Comparison of ENCODE assay signal across 22 cellular contexts in genomic region chrX:96405842-96406241, GRCh38.
DNase-seq lines count a peak whose midpoint lies in the region; ATAC-seq, FAIRE-seq and TF ChIP-seq lines count a peak whose summit lies in the region.
"Had no signal": no experiment of that assay in that cellular context is flagged by ENCODE, and none has a peak within 500 bp of the region (broad histone marks: within the 10 kb centered on the region; RNA-seq: fewer than 3 reads in every experiment).

No MANE protein-coding gene starts in this region.

- H3K4me1 ChIP-seq in Caco-2 = peaks cover 27% of the 10 kb centered on the region
- H3K4me1 ChIP-seq in HUES6 (ENCODE audit: control insufficient read depth, insufficient read depth, low read length) = peaks cover 25% of the 10 kb centered on the region
- H3K4me1 ChIP-seq in H1 (replicated peaks in 1 of 4; ENCODE audit: control insufficient read depth in 3 of 4, insufficient read depth in 4 of 4, low read length in 3 of 4) = peaks cover 0 to 8% (median 0%) of the 10 kb centered on the region in 4 experiments; a peak in 1 of 7 replicates
- no peaks in the 10 kb centered on the region for H3K4me1 ChIP-seq in Karpas-422 (ENCODE audit: low read length)
- H3K4me1 ChIP-seq: BLaER1 had no signal

- H2AFZ ChIP-seq in H1 (ENCODE audit: low read length) = no peak overlapping the region
- no peak overlapping the region for H2AFZ ChIP-seq in Karpas-422 (ENCODE audit: low read length)

- TF ChIP-seq RAD21 in H1 (IDR thresholded peaks at IDR 0.05 in 1 of 2, conservative IDR thresholded peaks at IDR 0.05 in 1 of 2; ENCODE audit: low read depth in 2 of 2, low read length in 2 of 2) = no peak

- H3K36me3 ChIP-seq in Caco-2 (ENCODE audit: control insufficient read depth, insufficient read depth, low read length) (no peaks in the 10 kb centered on the region), HUES6 (ENCODE audit: control insufficient read depth, insufficient read depth, low read length) (no peaks in the 10 kb centered on the region), H1 (ENCODE audit: control insufficient read depth in 2 of 4, insufficient read depth in 4 of 4, low read length in 3 of 4) (no peaks in the 10 kb centered on the region), Karpas-422 (ENCODE audit: insufficient read depth, low read length) (no peaks in the 10 kb centered on the region)
- H3K36me3 ChIP-seq: BLaER1 had no signal

- H3K4me3 Mint-ChIP-seq in Caco-2 (ENCODE audit: unreplicated experiment) (no peak overlapping the region), mesothelial cell of epicardium (no peak overlapping the region)
- H3K4me3 Mint-ChIP-seq: CD4-positive, alpha-beta memory T cell had no signal

- no peak overlapping the region for H2AK5ac ChIP-seq in H1 (ENCODE audit: low read depth, low read length)

- no peaks in the 10 kb centered on the region for H4K20me1 ChIP-seq in H1 (replicated peaks in 1 of 2; ENCODE audit: control insufficient read depth in 1 of 2, insufficient read depth in 2 of 2, low read length in 2 of 2)
- no peaks in the 10 kb centered on the region for H4K20me1 ChIP-seq in Karpas-422 (ENCODE audit: insufficient read depth, low read depth, low read length)
- H4K20me1 ChIP-seq: BLaER1 had no signal

- no peak for FAIRE-seq in H1 (lab: Jason Lieb, UNC)

- no peak for TF ChIP-seq POLR2A in H1 (IDR thresholded peaks at IDR 0.05; ENCODE audit: control extremely low read depth in 1 of 2, low read depth in 2 of 2, low read length in 2 of 2)

- no peaks in the 10 kb centered on the region for H3K79me1 ChIP-seq in H1 (ENCODE audit: low read depth, low read length)

- H4K5ac ChIP-seq in H1 (ENCODE audit: insufficient read length, low read depth, low read length) = peak overlapping the region; percentile 43

- no TSS peak for BruUV-seq in Caco-2 (replicated peaks; lab: Mats Ljungman, UMichigan)

- no peaks in the 10 kb centered on the region for H3K27me3 ChIP-seq in Caco-2 (replicated peaks; ENCODE audit: control insufficient read depth, insufficient read depth, low read length)
- H3K27me3 ChIP-seq in HUES6 (ENCODE audit: control insufficient read depth, insufficient read depth, low read length) = no peaks in the 10 kb centered on the region
- H3K27me3 ChIP-seq in H1 (replicated peaks in 1 of 4; ENCODE audit: control insufficient read depth in 3 of 4, extremely low read depth in 1 of 4, insufficient read depth in 3 of 4, low read length in 3 of 4) = no peaks in the 10 kb centered on the region
- no peaks in the 10 kb centered on the region for H3K27me3 ChIP-seq in Karpas-422 (ENCODE audit: low read length)

- H4K91ac ChIP-seq in H1 (replicated peaks; ENCODE audit: insufficient read length, low read length) = no peak overlapping the region

- H3K4ac ChIP-seq in H1 (replicated peaks; ENCODE audit: insufficient read length, low read depth, low read length) = no peak overlapping the region

- peak overlapping the region in 1 of 2 experiments; percentile 50; a peak in 2 of 4 replicates for H3K4me2 ChIP-seq in H1 (ENCODE audit: insufficient read depth in 1 of 2, low read depth in 2 of 2, low read length in 2 of 2)
- H3K4me2 ChIP-seq in Karpas-422 (ENCODE audit: low read depth, low read length, poor library complexity, severe bottlenecking) = no peak overlapping the region
- H3K4me2 ChIP-seq: BLaER1 had no signal

- ATAC-seq in HG02571 (IDR thresholded peaks at IDR 0.05; ENCODE audit: unreplicated experiment) (no peak), GM21619 (IDR thresholded peaks at IDR 0.05; ENCODE audit: unreplicated experiment) (no peak)
- ATAC-seq: Panc1, SK-N-SH treated with all-trans-retinoic acid at 6 μM for 48 hours had no signal

- H3K23me2 ChIP-seq in H1 (ENCODE audit: low read depth, low read length) = no peaks in the 10 kb centered on the region

- no peak overlapping the region for H3K56ac ChIP-seq in H1 (replicated peaks; ENCODE audit: insufficient read length, low read depth, low read length)

- H3K9ac ChIP-seq in HUES6 (ENCODE audit: low read length) (peak overlapping the region; percentile 14), H1 (replicated peaks in 1 of 4; ENCODE audit: extremely low read depth in 1 of 4, low read depth in 3 of 4, low read length in 3 of 4) (no peak overlapping the region), Karpas-422 (ENCODE audit: low read length) (no peak overlapping the region)
- H3K9ac ChIP-seq: BLaER1 had no signal

- H3K18ac ChIP-seq in H1 (ENCODE audit: extremely low read depth, low read length) = no peak overlapping the region

- intact Hi-C loops in Caco-2 (cut with micrococcal nuclease; ENCODE audit: unreplicated experiment) = loop anchor here (2.0 to 5.0 kb wide), 2 partner anchors 33 to 36 kb away; no protein-coding TSS in a partner anchor

- H3K36me3 Mint-ChIP-seq in Caco-2 (ENCODE audit: insufficient read depth, unreplicated experiment) = peaks cover 7% of the 10 kb centered on the region
- no peaks in the 10 kb centered on the region for H3K36me3 Mint-ChIP-seq in mesothelial cell of epicardium
- H3K36me3 Mint-ChIP-seq: CD4-positive, alpha-beta memory T cell had no signal

- H3K9me2 ChIP-seq in Karpas-422 (replicated peaks; ENCODE audit: insufficient read depth, low read length) = no peaks in the 10 kb centered on the region; the same call in 1 of the 2 replicates

- H3K79me2 ChIP-seq in H1 (ENCODE audit: control insufficient read depth in 1 of 2, insufficient read depth in 2 of 2, low read length in 2 of 2) (no peaks in the 10 kb centered on the region), Karpas-422 (ENCODE audit: low read length) (no peaks in the 10 kb centered on the region)

- H3K9me3 Mint-ChIP-seq in Caco-2 (ENCODE audit: unreplicated experiment) (no peaks in the 10 kb centered on the region), mesothelial cell of epicardium (peaks cover 7% of the 10 kb centered on the region)
- H3K9me3 Mint-ChIP-seq: CD4-positive, alpha-beta memory T cell had no signal

- TF ChIP-seq CTCF in Caco-2 (IDR thresholded peaks at IDR 0.05; ENCODE audit: insufficient read depth in 1 of 2, low read depth in 1 of 2, low read length in 1 of 2, severe bottlenecking in 1 of 2, unreplicated experiment in 1 of 2) (no peak), H1 (IDR thresholded peaks at IDR 0.05; ENCODE audit: control extremely low read depth in 1 of 3, insufficient read depth in 1 of 3, low read depth in 1 of 3, low read length in 3 of 3) (no peak), mesothelial cell of epicardium (IDR thresholded peaks at IDR 0.05; ENCODE audit: unreplicated experiment) (no peak)

- no peak overlapping the region for H2BK15ac ChIP-seq in H1 (ENCODE audit: low read length)

- H3K9me3 ChIP-seq in Caco-2 (no peaks in the 10 kb centered on the region), HUES6 (ENCODE audit: control insufficient read depth, insufficient read depth, low read depth, low read length) (no peaks in the 10 kb centered on the region), H1 (ENCODE audit: insufficient read depth in 2 of 2, low read depth in 1 of 2, low read length in 1 of 2) (no peaks in the 10 kb centered on the region), Karpas-422 (ENCODE audit: low read length) (no peaks in the 10 kb centered on the region; the same call in 1 of the 2 replicates)
- H3K9me3 ChIP-seq: BLaER1 had no signal

- H3K23ac ChIP-seq in H1 (ENCODE audit: insufficient read length) = no peak overlapping the region

- CTCF ChIA-PET in Caco-2 (lab: Charles Lee) (no interaction called here), H1 (lab: Charles Lee; ENCODE audit: partially characterized antibody) (no interaction called here)

- no peak for DNase-seq in Caco-2
- DNase-seq in H1 (ENCODE audit: low read depth in 1 of 2, low spot score in 2 of 2) = peak in 1 of 2 experiments; percentile 31
- no peak for DNase-seq in mesothelial cell of epicardium (ENCODE audit: low spot score in 2 of 2, unreplicated experiment in 2 of 2)
- DNase-seq in Karpas-422 = no peak
- DNase-seq in NOMO-1 (lab: John Stamatoyannopoulos, UW; ENCODE audit: unreplicated experiment in 2 of 2) = no peak
- DNase-seq: ACHN; CD4-positive, alpha-beta memory T cell; GDM1; HCEC 1CT; Kasumi-1; MM.1S; NCI-H1048; NCI-H1417 treated with DMSO at 0.1 percent for 48 hours; NCI-H187; NCI-H446 treated with DMSO at 0.1 percent for 48 hours; NCI-H526 treated with DMSO at 0.1 percent for 48 hours had no signal

- H3K27ac Mint-ChIP-seq in Caco-2 (ENCODE audit: unreplicated experiment) (peak overlapping the region; percentile 57), mesothelial cell of epicardium (peak overlapping the region; percentile 88)
- H3K27ac Mint-ChIP-seq: CD4-positive, alpha-beta memory T cell had no signal

- no peak overlapping the region for H2BK20ac ChIP-seq in H1 (ENCODE audit: low read length)

- H4K8ac ChIP-seq in H1 (ENCODE audit: extremely low read depth, insufficient read depth, low read length) = no peak overlapping the region

- no peak overlapping the region; the same call in 1 of the 2 replicates for H2BK5ac ChIP-seq in H1 (ENCODE audit: low read depth, low read length)

- TF ChIP-seq EP300 in H1 (IDR thresholded peaks at IDR 0.05; ENCODE audit: borderline replicate concordance in 1 of 2, low read depth in 2 of 2, low read length in 2 of 2) = no peak

- no peak overlapping the region for H2BK120ac ChIP-seq in H1 (replicated peaks; ENCODE audit: low read depth, low read length)

- POLR2A ChIA-PET in Caco-2 (lab: Charles Lee) (no interaction called here), H1 (lab: Charles Lee; ENCODE audit: partially characterized antibody) (interaction anchor here (0.6 kb wide), 1 partner anchor 34 kb away, joined by 3 read pairs; no protein-coding TSS in a partner anchor)

- no peak overlapping the region for H3K4me3 ChIP-seq in Caco-2 (ENCODE audit: low read depth, low read length)
- peak overlapping the region; percentile 22; the same call in 1 of the 2 replicates for H3K4me3 ChIP-seq in HUES6 (ENCODE audit: low read depth, low read length)
- H3K4me3 ChIP-seq in H1 (ENCODE audit: extremely low read depth in 1 of 4, insufficient read depth in 2 of 4, low read depth in 3 of 4, low read length in 4 of 4) = peak overlapping the region in 1 of 4 experiments; percentile 5; a peak in 2 of 8 replicates
- no peak overlapping the region for H3K4me3 ChIP-seq in Karpas-422 (ENCODE audit: low read length)
- H3K4me3 ChIP-seq: BLaER1 had no signal

- H3K4me1 Mint-ChIP-seq in Caco-2 (ENCODE audit: low read depth, unreplicated experiment) (peaks cover 14% of the 10 kb centered on the region), mesothelial cell of epicardium (peaks cover 52% of the 10 kb centered on the region)
- H3K4me1 Mint-ChIP-seq: CD4-positive, alpha-beta memory T cell had no signal

- H3K27ac ChIP-seq in HUES6 (ENCODE audit: low read depth, low read length) (peak overlapping the region; percentile 57; the same call in 1 of the 2 replicates), H1 (ENCODE audit: low read depth, low read length) (no peak overlapping the region), Karpas-422 (ENCODE audit: low read length) (no peak overlapping the region)
- H3K27ac ChIP-seq: BLaER1 had no signal

- H3K14ac ChIP-seq in H1 (ENCODE audit: insufficient read length) = no peak overlapping the region

- no peaks in the 10 kb centered on the region for H3K27me3 Mint-ChIP-seq in Caco-2 (ENCODE audit: insufficient read depth, unreplicated experiment)
- no peaks in the 10 kb centered on the region for H3K27me3 Mint-ChIP-seq in mesothelial cell of epicardium (ENCODE audit: low read depth)
- H3K27me3 Mint-ChIP-seq: CD4-positive, alpha-beta memory T cell had no signal

- WGBS in H1 (ENCODE audit: extremely low coverage in 1 of 2, insufficient coverage in 1 of 2, insufficient read length in 1 of 2, insufficient replicate concordance in 2 of 2, low coverage in 1 of 2, low lambda C conversion rate in 2 of 2, missing lambda C conversion rate in 1 of 2), 2 experiments = no CpG with 5 or more reads among the region's 1 CpG

- no peak overlapping the region for H2BK12ac ChIP-seq in H1 (ENCODE audit: low read depth, low read length)
